ENCODE assay signal across 1 cellular context in the genomic region with DNA sequence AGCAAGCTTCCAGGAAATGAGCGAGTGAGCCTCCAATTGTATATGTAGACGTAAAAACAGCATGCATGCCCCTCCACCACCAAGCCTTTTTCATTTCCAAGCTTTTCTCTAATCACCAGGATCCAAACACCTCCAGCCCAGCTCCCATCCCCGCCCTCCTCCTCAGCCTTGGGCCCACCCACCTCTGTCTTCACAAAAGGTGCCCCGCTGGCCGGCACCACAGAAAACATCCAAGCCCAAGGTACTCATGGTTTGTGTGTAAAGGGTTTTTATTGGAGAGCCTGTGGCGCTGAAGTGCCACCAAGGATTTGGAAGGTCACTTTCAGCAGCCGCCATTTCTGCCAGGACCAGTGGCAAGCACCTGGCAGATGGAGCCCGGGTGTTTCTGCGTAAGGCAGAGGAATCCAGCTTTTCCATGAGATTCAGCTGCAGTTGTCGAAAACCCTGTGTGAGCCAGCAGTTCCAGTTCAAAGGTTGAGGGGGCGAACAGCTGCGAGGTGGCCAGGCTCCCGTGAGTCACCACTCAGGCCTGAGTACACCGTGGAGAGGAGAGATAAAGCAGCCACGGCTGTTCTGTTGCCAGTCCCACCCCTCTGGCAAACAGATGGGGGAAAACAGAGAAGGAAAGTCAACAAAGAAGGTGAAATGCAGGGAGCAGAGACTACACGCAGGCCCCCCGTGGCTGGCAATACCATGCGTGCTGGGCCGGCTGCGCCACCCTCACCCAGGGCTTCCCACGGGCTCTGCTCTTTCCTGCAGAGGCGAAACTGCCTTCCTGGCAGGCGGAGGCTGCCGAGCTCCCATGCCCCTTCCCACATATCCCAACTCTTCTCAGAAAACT.
TF ChIP-seq lines count a peak whose summit lies in the region.

No MANE protein-coding gene starts in this region.

TF ChIP-seq in K562, 482 proteins besides CTCF, POLR2A, EP300 and RAD21 (continued from another document and continues in another):
- TF ChIP-seq, protein P1, sequence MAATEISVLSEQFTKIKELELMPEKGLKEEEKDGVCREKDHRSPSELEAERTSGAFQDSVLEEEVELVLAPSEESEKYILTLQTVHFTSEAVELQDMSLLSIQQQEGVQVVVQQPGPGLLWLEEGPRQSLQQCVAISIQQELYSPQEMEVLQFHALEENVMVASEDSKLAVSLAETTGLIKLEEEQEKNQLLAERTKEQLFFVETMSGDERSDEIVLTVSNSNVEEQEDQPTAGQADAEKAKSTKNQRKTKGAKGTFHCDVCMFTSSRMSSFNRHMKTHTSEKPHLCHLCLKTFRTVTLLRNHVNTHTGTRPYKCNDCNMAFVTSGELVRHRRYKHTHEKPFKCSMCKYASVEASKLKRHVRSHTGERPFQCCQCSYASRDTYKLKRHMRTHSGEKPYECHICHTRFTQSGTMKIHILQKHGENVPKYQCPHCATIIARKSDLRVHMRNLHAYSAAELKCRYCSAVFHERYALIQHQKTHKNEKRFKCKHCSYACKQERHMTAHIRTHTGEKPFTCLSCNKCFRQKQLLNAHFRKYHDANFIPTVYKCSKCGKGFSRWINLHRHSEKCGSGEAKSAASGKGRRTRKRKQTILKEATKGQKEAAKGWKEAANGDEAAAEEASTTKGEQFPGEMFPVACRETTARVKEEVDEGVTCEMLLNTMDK (IDR thresholded peaks at IDR 0.05; ENCODE audit: borderline replicate concordance, insufficient read depth, low read depth, low read length, poor library complexity, severe bottlenecking) = no peak
- TF ChIP-seq ZBTB7A (IDR thresholded peaks at IDR 0.05; ENCODE audit: borderline replicate concordance, control insufficient read depth, low read depth, low read length) (peak; percentile 81), CUX1 (CRISPR knock-in tag; IDR thresholded peaks at IDR 0.05) (no peak), KDM4B (IDR thresholded peaks at IDR 0.05; ENCODE audit: borderline replicate concordance in 2 of 2, low read depth in 1 of 2) (no peak), KDM1A (IDR thresholded peaks at IDR 0.05) (peak; percentile 73 to 77; a peak in 3 of 4 replicates), ZNF24 (IDR thresholded peaks at IDR 0.05) (peak; percentile 20; the same call in 1 of the 2 replicates), ZBTB43 (CRISPR knock-in tag; IDR thresholded peaks at IDR 0.05) (no peak), NCOA2 (IDR thresholded peaks at IDR 0.05; ENCODE audit: partially characterized antibody in 2 of 2) (no peak), RB1 (IDR thresholded peaks at IDR 0.05; ENCODE audit: low read depth) (no peak), SRSF3 (IDR thresholded peaks at IDR 0.05; ENCODE audit: insufficient read depth, low read length) (no peak), ZFPM2 (CRISPR knock-in tag; IDR thresholded peaks at IDR 0.05) (no peak), RHOXF2B (CRISPR knock-in tag; conservative IDR thresholded peaks at IDR 0.05) (no peak), E4F1 (CRISPR knock-in tag; IDR thresholded peaks at IDR 0.05; ENCODE audit: borderline replicate concordance) (no peak), MAZ (CRISPR knock-in tag; conservative IDR thresholded peaks at IDR 0.05 in 1 of 2, IDR thresholded peaks at IDR 0.05 in 1 of 2) (peak in 1 of 2 experiments; percentile 56; a peak in 1 of 4 replicates), ZNF592 (IDR thresholded peaks at IDR 0.05) (0 out of 2 replicates have a peak, but pooled peaks have one; percentile 50), MCM3 (IDR thresholded peaks at IDR 0.05) (no peak), MECOM (CRISPR knock-in tag; IDR thresholded peaks at IDR 0.05) (no peak), GTF2E2 (tag; IDR thresholded peaks at IDR 0.05) (no peak), GABPB1 (CRISPR knock-in tag; IDR thresholded peaks at IDR 0.05) (no peak), ZNF764 (CRISPR knock-in tag; IDR thresholded peaks at IDR 0.05; ENCODE audit: low read depth) (no peak), SAFB2 (IDR thresholded peaks at IDR 0.05; ENCODE audit: borderline replicate concordance, low read depth, low read length, severe bottlenecking) (no peak), CGGBP1 (CRISPR knock-in tag; IDR thresholded peaks at IDR 0.05) (no peak), ZNF282 (CRISPR knock-in tag; IDR thresholded peaks at IDR 0.05) (no peak), HNRNPLL (IDR thresholded peaks at IDR 0.05; ENCODE audit: low read depth, low read length, poor library complexity, severe bottlenecking) (no peak), GATAD2B (IDR thresholded peaks at IDR 0.05; ENCODE audit: borderline replicate concordance) (peak; percentile 83), CCAR2 (IDR thresholded peaks at IDR 0.05; ENCODE audit: low read depth, low read length) (no peak), KLF13 (tag; IDR thresholded peaks at IDR 0.05; ENCODE audit: borderline replicate concordance, low read depth) (no peak), PTRF (tag; IDR thresholded peaks at IDR 0.05) (no peak), BRD9 (IDR thresholded peaks at IDR 0.05; ENCODE audit: low read depth, partially characterized antibody) (no peak)
- TF ChIP-seq, protein P2, sequence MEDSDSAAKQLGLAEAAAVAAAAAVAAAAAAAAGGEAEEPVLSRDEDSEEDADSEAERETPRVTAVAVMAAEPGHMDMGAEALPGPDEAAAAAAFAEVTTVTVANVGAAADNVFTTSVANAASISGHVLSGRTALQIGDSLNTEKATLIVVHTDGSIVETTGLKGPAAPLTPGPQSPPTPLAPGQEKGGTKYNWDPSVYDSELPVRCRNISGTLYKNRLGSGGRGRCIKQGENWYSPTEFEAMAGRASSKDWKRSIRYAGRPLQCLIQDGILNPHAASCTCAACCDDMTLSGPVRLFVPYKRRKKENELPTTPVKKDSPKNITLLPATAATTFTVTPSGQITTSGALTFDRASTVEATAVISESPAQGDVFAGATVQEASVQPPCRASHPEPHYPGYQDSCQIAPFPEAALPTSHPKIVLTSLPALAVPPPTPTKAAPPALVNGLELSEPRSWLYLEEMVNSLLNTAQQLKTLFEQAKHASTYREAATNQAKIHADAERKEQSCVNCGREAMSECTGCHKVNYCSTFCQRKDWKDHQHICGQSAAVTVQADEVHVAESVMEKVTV (CRISPR knock-in tag; IDR thresholded peaks at IDR 0.05) = no peak
- TF ChIP-seq, protein P3, sequence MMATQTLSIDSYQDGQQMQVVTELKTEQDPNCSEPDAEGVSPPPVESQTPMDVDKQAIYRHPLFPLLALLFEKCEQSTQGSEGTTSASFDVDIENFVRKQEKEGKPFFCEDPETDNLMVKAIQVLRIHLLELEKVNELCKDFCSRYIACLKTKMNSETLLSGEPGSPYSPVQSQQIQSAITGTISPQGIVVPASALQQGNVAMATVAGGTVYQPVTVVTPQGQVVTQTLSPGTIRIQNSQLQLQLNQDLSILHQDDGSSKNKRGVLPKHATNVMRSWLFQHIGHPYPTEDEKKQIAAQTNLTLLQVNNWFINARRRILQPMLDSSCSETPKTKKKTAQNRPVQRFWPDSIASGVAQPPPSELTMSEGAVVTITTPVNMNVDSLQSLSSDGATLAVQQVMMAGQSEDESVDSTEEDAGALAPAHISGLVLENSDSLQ (IDR thresholded peaks at IDR 0.05) = no peak
- TF ChIP-seq, protein P4, sequence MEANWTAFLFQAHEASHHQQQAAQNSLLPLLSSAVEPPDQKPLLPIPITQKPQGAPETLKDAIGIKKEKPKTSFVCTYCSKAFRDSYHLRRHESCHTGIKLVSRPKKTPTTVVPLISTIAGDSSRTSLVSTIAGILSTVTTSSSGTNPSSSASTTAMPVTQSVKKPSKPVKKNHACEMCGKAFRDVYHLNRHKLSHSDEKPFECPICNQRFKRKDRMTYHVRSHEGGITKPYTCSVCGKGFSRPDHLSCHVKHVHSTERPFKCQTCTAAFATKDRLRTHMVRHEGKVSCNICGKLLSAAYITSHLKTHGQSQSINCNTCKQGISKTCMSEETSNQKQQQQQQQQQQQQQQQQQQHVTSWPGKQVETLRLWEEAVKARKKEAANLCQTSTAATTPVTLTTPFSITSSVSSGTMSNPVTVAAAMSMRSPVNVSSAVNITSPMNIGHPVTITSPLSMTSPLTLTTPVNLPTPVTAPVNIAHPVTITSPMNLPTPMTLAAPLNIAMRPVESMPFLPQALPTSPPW (CRISPR knock-in tag; IDR thresholded peaks at IDR 0.05) = peak; percentile 56
